13 cellular contexts compared by ENCODE assay signal in the genomic region with DNA sequence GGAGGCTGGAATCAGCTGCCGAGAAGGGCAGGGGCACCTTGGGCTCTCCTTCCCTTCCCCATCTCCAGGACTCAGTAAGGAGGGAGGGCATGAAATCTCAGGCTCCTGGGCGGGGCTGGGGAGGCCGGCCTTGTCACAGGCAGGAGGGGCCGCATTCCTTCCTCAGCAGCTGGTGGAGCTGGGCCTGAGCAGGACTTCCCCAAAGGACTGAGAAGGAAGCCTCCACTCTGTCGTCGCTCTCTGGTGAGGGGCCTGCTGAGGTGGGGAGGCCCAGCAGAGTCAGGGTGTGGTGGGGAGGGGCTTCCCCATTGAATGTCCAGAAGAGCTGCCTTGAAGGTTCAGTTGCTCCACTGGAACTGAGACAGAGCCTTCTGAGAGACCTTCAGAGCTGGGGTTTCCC. TPM values are rescaled to one million over a fixed set of nuclear protein-coding genes. Genes with fewer than 3 reads are reported as not detected.
DNase-seq lines count a peak whose midpoint lies in the region; ATAC-seq and TF ChIP-seq lines count a peak whose summit lies in the region.
"Had no signal": no experiment of that assay in that cellular context is flagged by ENCODE, and none has a peak within 500 bp of the region (broad histone marks: within the 10 kb centered on the region; RNA-seq: fewer than 3 reads in every experiment).

No MANE protein-coding gene starts in this region.

- no peaks in the 10 kb centered on the region for H3K9me3 ChIP-seq in cardiac muscle cell (ENCODE audit: low read depth)
- H3K9me3 ChIP-seq in psoas muscle = no peaks in the 10 kb centered on the region

- intact Hi-C loops in psoas muscle (cut with DNase I) = no loop called here

- no peak overlapping the region for H3K27ac ChIP-seq in cardiac muscle cell
- H3K27ac ChIP-seq in psoas muscle = no peak overlapping the region

- TF ChIP-seq CTCF in cardiac muscle cell (IDR thresholded peaks at IDR 0.05; ENCODE audit: low read depth, low read length) (no peak), psoas muscle (IDR thresholded peaks at IDR 0.05) (no peak)

- H3K4me3 ChIP-seq in cardiac muscle cell = no peak overlapping the region
- no peak overlapping the region for H3K4me3 ChIP-seq in psoas muscle

- peaks cover 5 to 10% of the 10 kb centered on the region in 2 donors for H3K27me3 Mint-ChIP-seq in natural killer cell treated with Interleukin-12 subunit alpha and Interleukin-12 subunit beta and Interleukin-15 and Interleukin-18, amount 100 ng/mL, for 72 hours

- H3K4me1 Mint-ChIP-seq in natural killer cell treated with Interleukin-12 subunit alpha and Interleukin-12 subunit beta and Interleukin-15 and Interleukin-18, amount 100 ng/mL, for 72 hours (ENCODE audit: low read depth in 2 of 2) = no peaks in the 10 kb centered on the region
- H3K4me1 Mint-ChIP-seq: central memory CD8-positive, alpha-beta T cell had no signal

- H3K27ac Mint-ChIP-seq in natural killer cell treated with Interleukin-12 subunit alpha and Interleukin-12 subunit beta and Interleukin-15 and Interleukin-18, amount 100 ng/mL, for 72 hours = no peak overlapping the region
- H3K27ac Mint-ChIP-seq: CD4-positive, alpha-beta T cell; T-helper 1 cell treated with Interleukin-12 subunit alpha and Interleukin-12 subunit beta and Interleukin-4 antibody, amounts not matched to agents 30 μg/mL and 1 μg/mL, for 36 hours had no signal

- H3K4me1 ChIP-seq in cardiac muscle cell (ENCODE audit: low read depth) = no peaks in the 10 kb centered on the region
- H3K4me1 ChIP-seq in psoas muscle = no peaks in the 10 kb centered on the region

- peak in 2 of 4 donors; percentile 33 to 35 for ATAC-seq in psoas muscle
- no peak for ATAC-seq in natural killer cell treated with Interleukin-12 subunit alpha and Interleukin-12 subunit beta and Interleukin-15 and Interleukin-18, amount 100 ng/mL, for 72 hours

- WGBS in psoas muscle, 3 donors = 27 to 39% (median 28%) methylated on average over 6 of the region's 6 CpGs

- DNase-seq in Daoy (ENCODE audit: low read depth) (peak; percentile 39), LoVo (ENCODE audit: low spot score) (peak; percentile 9), cardiac muscle cell (ENCODE audit: low read depth in 1 of 2, low spot score in 1 of 2) (peak; percentile 44 to 48), psoas muscle (peak; percentile 43 to 68), GDM1 (lab: John Stamatoyannopoulos, UW) (no peak), mesenteric fat pad (ENCODE audit: low spot score) (no peak), NCI-H1436 (lab: John Stamatoyannopoulos, UW) (no peak)
- no peak for DNase-seq in natural killer cell treated with Interleukin-12 subunit alpha and Interleukin-12 subunit beta and Interleukin-15 and Interleukin-18, amount 100 ng/mL, for 72 hours (ENCODE audit: low spot score)
- DNase-seq: CD4-positive, alpha-beta T cell; hypothalamus; occipital lobe had no signal

- H3K4me3 Mint-ChIP-seq in natural killer cell treated with Interleukin-12 subunit alpha and Interleukin-12 subunit beta and Interleukin-15 and Interleukin-18, amount 100 ng/mL, for 72 hours = no peak overlapping the region
- H3K4me3 Mint-ChIP-seq: CD4-positive, alpha-beta T cell; central memory CD8-positive, alpha-beta T cell; T-helper 1 cell treated with Interleukin-12 subunit alpha and Interleukin-12 subunit beta and Interleukin-4 antibody, amounts not matched to agents 30 μg/mL and 1 μg/mL, for 36 hours had no signal

- H3K27me3 ChIP-seq in cardiac muscle cell = no peaks in the 10 kb centered on the region
- H3K27me3 ChIP-seq in psoas muscle (ENCODE audit: insufficient read depth in 3 of 3, low read length in 2 of 3) = no peaks in the 10 kb centered on the region

- no peaks in the 10 kb centered on the region for H3K36me3 Mint-ChIP-seq in natural killer cell treated with Interleukin-12 subunit alpha and Interleukin-12 subunit beta and Interleukin-15 and Interleukin-18, amount 100 ng/mL, for 72 hours

- no peaks in the 10 kb centered on the region for H3K9me3 Mint-ChIP-seq in natural killer cell treated with Interleukin-12 subunit alpha and Interleukin-12 subunit beta and Interleukin-15 and Interleukin-18, amount 100 ng/mL, for 72 hours
- H3K9me3 Mint-ChIP-seq: CD4-positive, alpha-beta T cell; central memory CD8-positive, alpha-beta T cell; T-helper 1 cell treated with Interleukin-12 subunit alpha and Interleukin-12 subunit beta and Interleukin-4 antibody, amounts not matched to agents 30 μg/mL and 1 μg/mL, for 36 hours had no signal

- H3K36me3 ChIP-seq in cardiac muscle cell = no peaks in the 10 kb centered on the region
- H3K36me3 ChIP-seq in psoas muscle (ENCODE audit: insufficient read depth in 1 of 2, low read depth in 1 of 2) = no peaks in the 10 kb centered on the region

RNA-seq across cellular contexts. Expression of a gene that starts 10.9 kb away (rescaled TPM):
- not detected in 2 replicates for total RNA-seq in Daoy (2014; rRNA removed; shearing (Covaris generic))
- total RNA-seq in cardiac muscle cell = not detected in 2 replicates
- not detected in 2 replicates for polyA plus RNA-seq in cardiac muscle cell
- total RNA-seq in psoas muscle = not detected
- not detected for polyA plus RNA-seq in psoas muscle
- not detected for total RNA-seq in mesenteric fat pad
- total RNA-seq in natural killer cell treated with Interleukin-12 subunit alpha and Interleukin-12 subunit beta and Interleukin-15 and Interleukin-18, amount 100 ng/mL, for 72 hours = not detected
- total RNA-seq: CD4-positive, alpha-beta T cell; occipital lobe had no signal

RNA-seq across cellular contexts. Expression of a gene that starts 57.1 kb away (rescaled TPM):
- not detected in 2 replicates for total RNA-seq in Daoy (2014; rRNA removed; shearing (Covaris generic))
- total RNA-seq in cardiac muscle cell (0.24 TPM in 1 of 2 replicates, not detected in the other), psoas muscle (under 1 TPM in 3 of 4 donors, not detected in 1; 0.15 to 0.21 (median 0.16) TPM), mesenteric fat pad (1.3 TPM)
- polyA plus RNA-seq in cardiac muscle cell (not detected in 2 replicates), psoas muscle (10 to 100 TPM in 1 of 3 donors, under 1 TPM in 2; 0.23 to 15.0 (median 0.68) TPM)
- under 1 TPM in 1 of 2 donors, not detected in 1; 0.21 TPM for total RNA-seq in natural killer cell treated with Interleukin-12 subunit alpha and Interleukin-12 subunit beta and Interleukin-15 and Interleukin-18, amount 100 ng/mL, for 72 hours
- total RNA-seq: CD4-positive, alpha-beta T cell; occipital lobe had no signal

Comparison
In these comparisons a context has a peak if more than half of its experiments do, and no peak if none do; other contexts are left out.
1. DNase-seq: peak in Daoy (single experiment), LoVo (single experiment), cardiac muscle cell (2 of 2) and psoas muscle (2 of 2); none in GDM1 (single experiment), mesenteric fat pad (single experiment), NCI-H1436 (single experiment) and natural killer cell treated with Interleukin-12 subunit alpha and Interleukin-12 subunit beta and Interleukin-15 and Interleukin-18, amount 100 ng/mL, for 72 hours (single experiment).